ENCODE assay signal across 2 cellular contexts in genomic region chr9:127223266-127223665, GRCh38.
TF ChIP-seq lines count a peak whose summit lies in the region.

No MANE protein-coding gene starts in this region.

TF ChIP-seq in HepG2, 621 proteins besides CTCF, POLR2A, EP300 and RAD21:
- TF ChIP-seq HOXA7 (CRISPR knock-in tag; IDR thresholded peaks at IDR 0.05): no peak
- no peak for TF ChIP-seq ZNF724P (CRISPR knock-in tag; IDR thresholded peaks at IDR 0.05; ENCODE audit: borderline replicate concordance)
- TF ChIP-seq ZNF503 (CRISPR knock-in tag; IDR thresholded peaks at IDR 0.05): no peak
- no peak for TF ChIP-seq NR1H2 (CRISPR knock-in tag; IDR thresholded peaks at IDR 0.05; ENCODE audit: borderline replicate concordance, low read depth)
- no peak for TF ChIP-seq ZHX1 (CRISPR knock-in tag; IDR thresholded peaks at IDR 0.05; ENCODE audit: low read depth)
- TF ChIP-seq ZFP90 (CRISPR knock-in tag; IDR thresholded peaks at IDR 0.05; ENCODE audit: borderline replicate concordance): no peak
- TF ChIP-seq HNF1A (IDR thresholded peaks at IDR 0.05; ENCODE audit: low read depth): no peak
- TF ChIP-seq HNF1A (CRISPR knock-in tag; IDR thresholded peaks at IDR 0.05; ENCODE audit: borderline replicate concordance): no peak
- no peak for TF ChIP-seq GLMP (CRISPR knock-in tag; IDR thresholded peaks at IDR 0.05; ENCODE audit: borderline replicate concordance)
- TF ChIP-seq LRRFIP1 (CRISPR knock-in tag; conservative IDR thresholded peaks at IDR 0.05): no peak
TF ChIP-seq in HepG2: peak in this region for 0.

TF ChIP-seq in SK-N-SH treated with all-trans-retinoic acid at 6 μM for 48 hours, 23 proteins besides CTCF, POLR2A, EP300 and RAD21:
- no peak for TF ChIP-seq ESRRG (CRISPR knock-in tag; IDR thresholded peaks at IDR 0.05)
- no peak for TF ChIP-seq OSR1 (CRISPR knock-in tag; IDR thresholded peaks at IDR 0.05)
- TF ChIP-seq ZNF70 (CRISPR knock-in tag; IDR thresholded peaks at IDR 0.05): no peak
- TF ChIP-seq GLIS3 (CRISPR knock-in tag; IDR thresholded peaks at IDR 0.05): no peak
- no peak for TF ChIP-seq TCF4 (CRISPR knock-in tag; IDR thresholded peaks at IDR 0.05; ENCODE audit: borderline replicate concordance)
- TF ChIP-seq RARB (CRISPR knock-in tag; IDR thresholded peaks at IDR 0.05): no peak
- no peak for TF ChIP-seq TSHZ2 (CRISPR knock-in tag; IDR thresholded peaks at IDR 0.05)
- no peak for TF ChIP-seq SNAI2 (CRISPR knock-in tag; IDR thresholded peaks at IDR 0.05)
- no peak for TF ChIP-seq TOX (CRISPR knock-in tag; IDR thresholded peaks at IDR 0.05; ENCODE audit: borderline replicate concordance)
- TF ChIP-seq PATZ1 (CRISPR knock-in tag; IDR thresholded peaks at IDR 0.05; ENCODE audit: borderline replicate concordance): no peak
- no peak for TF ChIP-seq ARNTL (CRISPR knock-in tag; IDR thresholded peaks at IDR 0.05; ENCODE audit: borderline replicate concordance, low read depth)
- TF ChIP-seq CSDC2 (CRISPR knock-in tag; IDR thresholded peaks at IDR 0.05): no peak
- no peak for TF ChIP-seq ZFP30 (CRISPR knock-in tag; IDR thresholded peaks at IDR 0.05)
- no peak for TF ChIP-seq ZFP3 (CRISPR knock-in tag; IDR thresholded peaks at IDR 0.05)
- no peak for TF ChIP-seq BACH2 (CRISPR knock-in tag; IDR thresholded peaks at IDR 0.05; ENCODE audit: borderline replicate concordance)
